Comparison of ENCODE assay signal across 8 cellular contexts in the genomic region with DNA sequence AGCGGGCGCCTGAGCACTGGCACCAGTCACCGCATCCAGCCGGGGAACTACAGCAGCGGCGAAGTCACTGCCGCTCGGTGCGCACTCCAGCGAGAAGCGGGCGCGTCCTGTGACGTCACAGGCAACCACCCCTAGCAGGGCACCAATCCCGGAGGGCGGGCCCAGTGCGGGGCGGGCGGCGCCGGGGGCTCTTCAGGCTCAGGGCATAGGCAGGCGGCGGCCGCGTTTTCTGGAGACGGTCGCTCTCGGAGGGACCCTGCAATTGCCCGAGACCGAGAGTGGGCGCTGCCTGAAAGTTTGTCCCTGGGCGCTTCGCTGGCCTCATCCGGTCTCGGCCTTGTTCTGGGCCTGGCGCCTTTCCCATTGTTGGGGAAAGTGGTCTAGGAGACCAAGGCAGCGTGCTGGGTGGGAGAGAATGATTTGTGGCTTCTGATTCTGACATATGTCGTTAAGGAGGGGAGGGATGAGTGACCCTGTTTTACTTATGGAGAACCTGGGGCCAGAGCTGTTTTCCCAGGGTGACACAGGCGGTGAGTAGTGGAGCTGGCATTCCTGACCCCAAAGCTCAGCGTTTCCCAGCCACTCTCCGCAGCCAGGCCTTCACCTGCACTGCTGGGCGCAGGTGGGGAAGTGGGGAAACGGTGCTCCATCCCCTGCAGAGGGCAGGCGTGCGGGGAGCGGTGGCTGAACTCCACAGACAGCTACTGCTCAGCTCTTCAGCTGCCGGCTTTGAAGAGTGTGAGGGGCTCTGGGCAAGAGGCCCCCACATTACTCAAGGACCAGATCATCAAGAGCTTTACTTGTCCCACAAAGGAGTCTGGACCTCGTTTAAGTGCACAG. TPM values are rescaled to one million over a fixed set of nuclear protein-coding genes. Genes with fewer than 3 reads are reported as not detected.
DNase-seq lines count a peak whose midpoint lies in the region; ATAC-seq and TF ChIP-seq lines count a peak whose summit lies in the region.
"Not testable (repeated sequence)": the region's sequence is repeated elsewhere in the genome, so short reads cannot be mapped to it uniquely, and the experiment has no call there.

A gene with protein sequence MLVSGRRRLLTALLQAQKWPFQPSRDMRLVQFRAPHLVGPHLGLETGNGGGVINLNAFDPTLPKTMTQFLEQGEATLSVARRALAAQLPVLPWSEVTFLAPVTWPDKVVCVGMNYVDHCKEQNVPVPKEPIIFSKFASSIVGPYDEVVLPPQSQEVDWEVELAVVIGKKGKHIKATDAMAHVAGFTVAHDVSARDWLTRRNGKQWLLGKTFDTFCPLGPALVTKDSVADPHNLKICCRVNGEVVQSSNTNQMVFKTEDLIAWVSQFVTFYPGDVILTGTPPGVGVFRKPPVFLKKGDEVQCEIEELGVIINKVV (minus strand): TSS at position 111 of the 840 bp plus-strand sequence. CDS start 3,176 bp downstream, outside the sequence.

- not testable (repeated sequence) for H3K27me3 ChIP-seq in NT2/D1 (ENCODE audit: insufficient read depth, insufficient read length); lower lobe of right lung (ENCODE audit: low read depth)
- H3K27me3 ChIP-seq in ectodermal cell (ENCODE audit: control insufficient read depth, insufficient read depth, low read length, poor library complexity, severe bottlenecking), result peaks cover 11% of the 10 kb centered on the region

- intact Hi-C loops in lower lobe of right lung (cut with DNase I), result not testable (repeated sequence)

- DNase-seq in CD1c-positive myeloid dendritic cell (ENCODE audit: extremely low spot score), result peak; percentile 72
- DNase-seq in NT2/D1 (ENCODE audit: low read depth, low spot score), result peak; percentile 46
- peak; percentile 70 to 80 for DNase-seq in activated CD8-positive, alpha-beta memory T cell treated with anti-CD3 and anti-CD28 coated beads for 4 hours (ENCODE audit: low read depth in 2 of 2)
- DNase-seq in lower lobe of right lung, result peak; percentile 93
- DNase-seq in stimulated activated CD4-positive, alpha-beta T cell treated with anti-CD3 and anti-CD28 coated beads, Interleukin-4, amount 100 ng/mL, for 48 hours (ENCODE audit: low read depth in 2 of 2), result peak; percentile 73 to 83

- H3K36me3 ChIP-seq in NT2/D1 (ENCODE audit: insufficient read depth, insufficient read length, low read length); ectodermal cell (ENCODE audit: control insufficient read depth, insufficient read depth, low read length); lower lobe of right lung: not testable (repeated sequence)

- H3K4me3 ChIP-seq in NT2/D1 (ENCODE audit: insufficient read length, low read depth) (peak within 1 kb of the TSS; percentile 40), ectodermal cell (ENCODE audit: insufficient read depth, low read depth, low read length) (peak within 1 kb of the TSS; percentile 32), lower lobe of right lung (peak within 1 kb of the TSS; percentile 42)

- not testable (repeated sequence) for H3K27ac ChIP-seq in ectodermal cell (ENCODE audit: insufficient read depth, low read depth, low read length, poor library complexity, severe bottlenecking)
- peak within 1 kb of the TSS; percentile 46 for H3K27ac ChIP-seq in lower lobe of right lung

- not testable (repeated sequence) for H3K4me1 ChIP-seq in NT2/D1 (ENCODE audit: insufficient read depth, insufficient read length); ectodermal cell (ENCODE audit: control insufficient read depth, insufficient read depth, low read length); lower lobe of right lung

- ATAC-seq in GM21360 (IDR thresholded peaks at IDR 0.05; ENCODE audit: unreplicated experiment) (peak; percentile 86), HG03565 (IDR thresholded peaks at IDR 0.05; ENCODE audit: unreplicated experiment) (peak; percentile 65), lower lobe of right lung (peak; percentile 95 to 97)

- H3K9me3 ChIP-seq in NT2/D1 (ENCODE audit: insufficient read depth, low read length); ectodermal cell (ENCODE audit: control insufficient read depth, low read length); lower lobe of right lung: not testable (repeated sequence)

- not testable (repeated sequence) for H3K9ac ChIP-seq in NT2/D1 (ENCODE audit: insufficient read length, low read depth)

- not testable (repeated sequence) for TF ChIP-seq CTCF in lower lobe of right lung (IDR thresholded peaks at IDR 0.05)

- 4% methylated on average over 32 to 35 of the region's 48 CpGs for WGBS in ectodermal cell, 2 experiments

RNA-seq across cellular contexts. Expression of the gene that starts here (rescaled TPM):
- 27.7 TPM for polyA plus RNA-seq in ectodermal cell (2013, experiment 1 of 4)
- polyA plus RNA-seq in ectodermal cell (2013, experiment 2 of 4), result 26.8 TPM
- polyA plus RNA-seq in ectodermal cell (2013, experiment 3 of 4), result 23.0 TPM
- polyA plus RNA-seq in ectodermal cell (2013, experiment 4 of 4), result 29.8 TPM
- 11.8 TPM for total RNA-seq in lower lobe of right lung
